26 cellular contexts compared by ENCODE assay signal in the genomic region with DNA sequence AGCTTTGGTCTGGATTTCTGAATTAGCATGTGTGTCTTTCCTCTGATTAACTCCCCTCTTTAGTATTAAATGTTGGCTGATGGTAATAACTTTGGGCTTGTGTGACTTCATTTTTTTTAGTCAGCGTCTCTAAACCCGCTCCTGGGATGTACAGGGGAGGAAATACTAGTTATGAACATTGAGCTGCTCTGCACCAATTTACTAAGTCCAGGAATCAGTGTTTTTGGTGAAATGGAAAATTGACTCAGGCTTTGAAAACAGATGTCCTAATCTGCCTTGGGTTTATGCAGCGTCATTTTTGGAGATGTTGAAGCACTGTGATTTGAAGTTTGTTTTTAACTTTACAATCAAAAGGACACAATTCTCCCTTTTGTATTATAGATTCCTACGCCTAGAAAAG. TPM values are rescaled to one million over a fixed set of nuclear protein-coding genes. Genes with fewer than 3 reads are reported as not detected.
DNase-seq lines count a peak whose midpoint lies in the region; ATAC-seq, FAIRE-seq and TF ChIP-seq lines count a peak whose summit lies in the region.
"Had no signal": no experiment of that assay in that cellular context is flagged by ENCODE, and none has a peak within 500 bp of the region (broad histone marks: within the 10 kb centered on the region; RNA-seq: fewer than 3 reads in every experiment).

No MANE protein-coding gene starts in this region.

- WGBS in GM12878 (ENCODE audit: insufficient coverage, insufficient replicate concordance, low lambda C conversion rate, missing lambda C conversion rate), result 94% methylated on average over 4 of the region's 4 CpGs

- no peaks in the 10 kb centered on the region for H3K36me3 Mint-ChIP-seq in natural killer cell treated with Interleukin-12 subunit alpha and Interleukin-12 subunit beta and Interleukin-15 and Interleukin-18, amount 100 ng/mL, for 72 hours
- no peaks in the 10 kb centered on the region for H3K36me3 Mint-ChIP-seq in natural killer cell
- peaks cover 9% of the 10 kb centered on the region for H3K36me3 Mint-ChIP-seq in memory B cell

- no peaks in the 10 kb centered on the region for H3K9me3 Mint-ChIP-seq in natural killer cell treated with Interleukin-12 subunit alpha and Interleukin-12 subunit beta and Interleukin-15 and Interleukin-18, amount 100 ng/mL, for 72 hours
- no peaks in the 10 kb centered on the region for H3K9me3 Mint-ChIP-seq in natural killer cell
- H3K9me3 Mint-ChIP-seq in memory B cell, result no peaks in the 10 kb centered on the region
- H3K9me3 Mint-ChIP-seq: activated T-helper 1 cell treated with anti-CD3 and anti-CD28 coated beads, Interleukin-12 subunit alpha, Interleukin-12 subunit beta, Interleukin-2, Interleukin-4 antibody, amounts not matched to agents 30 ng/mL and 10 ng/mL and 1 ng/mL, durations not matched to agents 14 hours and 24 hours and 36 hours; naive thymus-derived CD8-positive, alpha-beta T cell had no signal

- H4K20me1 ChIP-seq in GM12878 (ENCODE audit: control insufficient read depth, insufficient read depth), result no peaks in the 10 kb centered on the region

- BruUV-seq in GM12878 (replicated peaks; lab: Mats Ljungman, UMichigan), result TSS peak; percentile 39

- H3K9ac ChIP-seq in GM12878 (ENCODE audit: control insufficient read depth, insufficient read depth, low read length), result no peak overlapping the region

- H3K4me1 ChIP-seq in GM12878 (ENCODE audit: control insufficient read depth, insufficient read depth, low read length), result no peaks in the 10 kb centered on the region
- H3K4me1 ChIP-seq: Caco-2 had no signal

- H3K27me3 ChIP-seq in GM12878 (replicated peaks in 1 of 2; ENCODE audit: control insufficient read depth in 2 of 2, insufficient read depth in 2 of 2, low read length in 1 of 2), result no peaks in the 10 kb centered on the region
- H3K27me3 ChIP-seq: BLaER1 treated with 17β-estradiol and CSF1 and Interleukin-3, amounts not matched to agents 10 nM and 100 nM; esophagus squamous epithelium; left lung had no signal

- H3K27ac ChIP-seq in GM12878 (ENCODE audit: control insufficient read depth, insufficient read depth), result no peak overlapping the region
- H3K27ac ChIP-seq: BLaER1 treated with 17β-estradiol and CSF1 and Interleukin-3, amounts not matched to agents 10 nM and 100 nM; esophagus squamous epithelium; left lung; VCaP had no signal

- ATAC-seq in natural killer cell treated with Interleukin-12 subunit alpha and Interleukin-12 subunit beta and Interleukin-15 and Interleukin-18, amount 100 ng/mL, for 72 hours, result no peak
- no peak for ATAC-seq in natural killer cell
- no peak for ATAC-seq in GM12878
- ATAC-seq in memory B cell (ENCODE audit: low read depth), result no peak
- no peak for ATAC-seq in stimulated activated naive CD8-positive, alpha-beta T cell treated with anti-CD3 and anti-CD28 coated beads, Interleukin-15, Interleukin-2, amounts not matched to agents 100 U/mL and 50 U/mL, for 24 hours
- no peak for ATAC-seq in HG02938 (IDR thresholded peaks at IDR 0.05; ENCODE audit: unreplicated experiment)
- ATAC-seq: left lung; naive thymus-derived CD8-positive, alpha-beta T cell; SK-N-SH treated with all-trans-retinoic acid at 6 μM for 48 hours had no signal

- no peak overlapping the region for H3K4me2 ChIP-seq in GM12878 (ENCODE audit: control insufficient read depth, insufficient read depth)
- H3K4me2 ChIP-seq: BLaER1 treated with 17β-estradiol and CSF1 and Interleukin-3, amounts not matched to agents 10 nM and 100 nM had no signal

- H3K27me3 Mint-ChIP-seq in natural killer cell treated with Interleukin-12 subunit alpha and Interleukin-12 subunit beta and Interleukin-15 and Interleukin-18, amount 100 ng/mL, for 72 hours, result no peaks in the 10 kb centered on the region
- no peaks in the 10 kb centered on the region for H3K27me3 Mint-ChIP-seq in natural killer cell (ENCODE audit: low read depth in 2 of 2)
- H3K27me3 Mint-ChIP-seq in memory B cell, result no peaks in the 10 kb centered on the region
- H3K27me3 Mint-ChIP-seq: naive thymus-derived CD8-positive, alpha-beta T cell had no signal

- H2AFZ ChIP-seq in GM12878 (ENCODE audit: control insufficient read depth, low read depth, low read length), result no peak overlapping the region

- POLR2A ChIA-PET in GM12878 (lab: Charles Lee), result no interaction called here

- H3K27ac Mint-ChIP-seq in natural killer cell treated with Interleukin-12 subunit alpha and Interleukin-12 subunit beta and Interleukin-15 and Interleukin-18, amount 100 ng/mL, for 72 hours, result peak overlapping the region; percentile 8 to 33
- H3K27ac Mint-ChIP-seq in natural killer cell (peak overlapping the region in 1 of 2 donors; percentile 15), memory B cell (peak overlapping the region; percentile 53)
- H3K27ac Mint-ChIP-seq: activated T-helper 1 cell treated with anti-CD3 and anti-CD28 coated beads, Interleukin-12 subunit alpha, Interleukin-12 subunit beta, Interleukin-2, Interleukin-4 antibody, amounts not matched to agents 30 ng/mL and 10 ng/mL and 1 ng/mL, durations not matched to agents 14 hours and 24 hours and 36 hours had no signal

- peaks cover 17 to 31% of the 10 kb centered on the region in 2 donors for H3K4me1 Mint-ChIP-seq in natural killer cell treated with Interleukin-12 subunit alpha and Interleukin-12 subunit beta and Interleukin-15 and Interleukin-18, amount 100 ng/mL, for 72 hours (ENCODE audit: low read depth in 2 of 2)
- H3K4me1 Mint-ChIP-seq in natural killer cell (peaks cover 37 to 48% of the 10 kb centered on the region in 2 donors), memory B cell (peaks cover 15% of the 10 kb centered on the region)

- no peak for DNase-seq in natural killer cell treated with Interleukin-12 subunit alpha and Interleukin-12 subunit beta and Interleukin-15 and Interleukin-18, amount 100 ng/mL, for 72 hours (ENCODE audit: low spot score)
- no peak for DNase-seq in natural killer cell
- DNase-seq in GM12878 (ENCODE audit: low read depth, low spot score), result no peak
- no peak for DNase-seq in memory B cell (ENCODE audit: low spot score in 2 of 2)
- no peak for DNase-seq in DMS114 treated with DMSO at 0.1 percent for 48 hours (lab: John Stamatoyannopoulos, UW; ENCODE audit: unreplicated experiment)
- no peak for DNase-seq in stimulated activated naive CD8-positive, alpha-beta T cell treated with anti-CD3 and anti-CD28 coated beads, Interleukin-15, Interleukin-2, amounts not matched to agents 100 U/mL and 50 U/mL, for 24 hours
- no peak for DNase-seq in SK-N-DZ (ENCODE audit: low spot score)
- DNase-seq: ACHN; activated CD4-positive, alpha-beta T cell treated with anti-CD3 and anti-CD28 coated beads, Interleukin-2, amount 50 U/mL, for 1 hour; activated naive CD4-positive, alpha-beta T cell treated with anti-CD3 and anti-CD28 coated beads, Interleukin-2, amount 50 U/mL, for 16 hours; Caco-2; cortex of kidney; DND-41; esophagus squamous epithelium; left lung; naive thymus-derived CD8-positive, alpha-beta T cell; NCI-H510A; small intestine; stimulated activated CD4-positive, alpha-beta T cell treated with anti-CD3 and anti-CD28 coated beads, Interleukin-1b, Interleukin-23, amount 100 ng/mL, for 48 hours; stimulated activated CD8-positive, alpha-beta memory T cell treated with anti-CD3 and anti-CD28 coated beads, Interleukin-4, amount 100 ng/mL, for 48 hours; trophoblast cell had no signal

- in situ Hi-C loops in GM12878 (cut with MboI), result no loop called here

- H3K79me2 ChIP-seq in GM12878 (ENCODE audit: control insufficient read depth, insufficient read depth, low read length), result no peaks in the 10 kb centered on the region; the same call in none of the 2 replicates

- TF ChIP-seq CTCF in natural killer cell (IDR thresholded peaks at IDR 0.05) (no peak), GM12878 (IDR thresholded peaks at IDR 0.05 in 2 of 3, conservative IDR thresholded peaks at IDR 0.05 in 1 of 3; ENCODE audit: control insufficient read depth in 2 of 3, extremely low read depth in 1 of 3, insufficient read depth in 1 of 3, low read depth in 3 of 3, low read length in 3 of 3) (no peak)

- no peak overlapping the region for H3K4me3 ChIP-seq in GM12878
- H3K4me3 ChIP-seq: BLaER1 treated with 17β-estradiol and CSF1 and Interleukin-3, amounts not matched to agents 10 nM and 100 nM; esophagus squamous epithelium; left lung had no signal

- no peak for FAIRE-seq in GM12878 (lab: Jason Lieb, UNC)
- FAIRE-seq: small intestine had no signal

- no peak for TF ChIP-seq POLR2A in GM12878 (IDR thresholded peaks at IDR 0.05; ENCODE audit: low read depth, low read length)

- no peak for TF ChIP-seq EP300 in GM12878 (IDR thresholded peaks at IDR 0.05; ENCODE audit: borderline replicate concordance in 1 of 2, control insufficient read depth in 1 of 2, low read depth in 2 of 2, low read length in 2 of 2)

- CTCF ChIA-PET in GM12878 (lab: Yijun Ruan, JAX), result interaction anchor here (1.0 to 1.6 kb wide), 5 partner anchors 23 to 130 kb away, joined by 3 to 4 read pairs (median 4); no protein-coding TSS in a partner anchor

- intact Hi-C loops in natural killer cell (cut with micrococcal nuclease) (no loop called here), GM12878 (cut with micrococcal nuclease; ENCODE audit: unreplicated experiment) (loop anchor here (5.0 kb wide), 1 partner anchor 41 kb away; no protein-coding TSS in a partner anchor)

- TF ChIP-seq RAD21 in GM12878 (IDR thresholded peaks at IDR 0.05; ENCODE audit: insufficient read depth, low read depth, low read length), result no peak

- SMC1A ChIA-PET in GM12878 (lab: Charles Lee; ENCODE audit: uncharacterized antibody, unreplicated experiment), result interaction anchor here (0.6 to 1.0 kb wide), 3 partner anchors 121 to 427 kb away, joined by 3 to 4 read pairs (median 4); no protein-coding TSS in a partner anchor

- H3K36me3 ChIP-seq in GM12878 (ENCODE audit: control insufficient read depth in 2 of 2, insufficient read depth in 2 of 2, low read length in 1 of 2), result no peaks in the 10 kb centered on the region; a peak in 2 of 4 replicates

- RAD21 ChIA-PET in GM12878 (lab: Charles Lee; ENCODE audit: unreplicated experiment), result interaction anchor here (0.7 kb wide), 1 partner anchor 49 kb away, joined by 3 read pairs; no protein-coding TSS in a partner anchor

- H3K9me3 ChIP-seq in GM12878 (replicated peaks; ENCODE audit: control insufficient read depth, insufficient read depth, low read length), result no peaks in the 10 kb centered on the region
- H3K9me3 ChIP-seq: BLaER1 treated with 17β-estradiol and CSF1 and Interleukin-3, amounts not matched to agents 10 nM and 100 nM; Caco-2; esophagus squamous epithelium; left lung had no signal

- no peak overlapping the region for H3K4me3 Mint-ChIP-seq in natural killer cell treated with Interleukin-12 subunit alpha and Interleukin-12 subunit beta and Interleukin-15 and Interleukin-18, amount 100 ng/mL, for 72 hours
- H3K4me3 Mint-ChIP-seq in natural killer cell (no peak overlapping the region), memory B cell (no peak overlapping the region)
- H3K4me3 Mint-ChIP-seq: activated T-helper 1 cell treated with anti-CD3 and anti-CD28 coated beads, Interleukin-12 subunit alpha, Interleukin-12 subunit beta, Interleukin-2, Interleukin-4 antibody, amounts not matched to agents 30 ng/mL and 10 ng/mL and 1 ng/mL, durations not matched to agents 14 hours and 24 hours and 36 hours; naive thymus-derived CD8-positive, alpha-beta T cell had no signal

RNA-seq across cellular contexts. Expression of gene WIPF2, which starts 22.3 kb away (rescaled TPM):
- 10 to 100 TPM; 32.4 to 34.6 TPM for total RNA-seq in natural killer cell treated with Interleukin-12 subunit alpha and Interleukin-12 subunit beta and Interleukin-15 and Interleukin-18, amount 100 ng/mL, for 72 hours
- total RNA-seq in natural killer cell (10 to 100 TPM; 43.2 to 47.4 (median 43.9) TPM), GM12878 (2014; rRNA removed) (4.2 and 4.8 TPM in 2 replicates), GM12878 (2014; rRNA removed; fragmentation: Illumina TruSeq; extraction: Trizol) (4.3 and 5.5 TPM in 2 replicates), GM12878 (2021) (16.6 and 20.8 TPM in 2 replicates)
- 12.3 and 13.2 TPM in 2 replicates for total RNA-seq in GM12878 (2013; cell fraction: nucleolus; rRNA removed)
- polyA plus RNA-seq in GM12878 (2011; ENCODE audit: low read depth), result 8.5 TPM
- polyA plus RNA-seq in GM12878 (2011; rRNA removed) (4.4 and 7.9 TPM in 2 replicates), GM12878 (2014; fragmentation: Illumina TruSeq; extraction: Trizol) (10.8 and 11.1 TPM in 2 replicates), GM12878 (2014; fragmentation: Nextera tagmentation; extraction: Ambion mirVana) (1 to 10 TPM; 4.2 to 5.5 TPM), GM12878 (2014; rRNA removed) (6.3 and 7.1 TPM in 2 replicates), GM12878 (2016; fragmentation: Nextera tagmentation; extraction: Ambion mirVana) (10 to 100 TPM in 1 of 2 experiments, 1 to 10 TPM in 1; 9.8 to 12.7 TPM)
- polyA plus RNA-seq in GM12878 (2011; cell fraction: cytosol; rRNA removed), result 5.0 and 5.3 TPM in 2 replicates
- 4.6 and 6.1 TPM in 2 replicates for polyA plus RNA-seq in GM12878 (2011; cell fraction: nucleus; rRNA removed)
- 10.7 and 14.7 TPM in 2 replicates for polyA plus RNA-seq in GM12878 (2012)
- polyA minus RNA-seq in GM12878 (2011; rRNA and poly(A)+ RNA removed), result 6.2 and 6.9 TPM in 2 replicates
- polyA minus RNA-seq in GM12878 (2011; cell fraction: cytosol; rRNA and poly(A)+ RNA removed), result 3.6 TPM in 2 replicates
- polyA minus RNA-seq in GM12878 (2011; cell fraction: nucleus; rRNA and poly(A)+ RNA removed), result 3.3 and 3.6 TPM in 2 replicates
- 4.7 and 4.9 TPM in 2 replicates for polyA plus RNA-seq in SK-N-DZ (2014; cell fraction: cytosol; rRNA removed)
- polyA plus RNA-seq in SK-N-DZ (2014; cell fraction: nucleus; rRNA removed), result 2.4 and 2.8 TPM in 2 replicates

RNA-seq across cellular contexts. Expression of gene CDC6, which starts 46.2 kb away (rescaled TPM):
- total RNA-seq in natural killer cell treated with Interleukin-12 subunit alpha and Interleukin-12 subunit beta and Interleukin-15 and Interleukin-18, amount 100 ng/mL, for 72 hours, result 100 to 1,000 TPM in 1 of 2 donors, 10 to 100 TPM in 1; 79.2 to 172 TPM
- total RNA-seq in natural killer cell, result 1 to 10 TPM; 3.4 to 4.9 (median 3.8) TPM
- total RNA-seq in GM12878 (2013; cell fraction: nucleolus; rRNA removed), result 25.9 and 32.3 TPM in 2 replicates
- 39.0 and 43.8 TPM in 2 replicates for total RNA-seq in GM12878 (2014; rRNA removed)
- total RNA-seq in GM12878 (2014; rRNA removed; fragmentation: Illumina TruSeq; extraction: Trizol), result 46.8 and 53.0 TPM in 2 replicates
- 47.7 and 52.0 TPM in 2 replicates for total RNA-seq in GM12878 (2021)
- 20.0 TPM for polyA plus RNA-seq in GM12878 (2011; ENCODE audit: low read depth)
- 43.1 and 48.5 TPM in 2 replicates for polyA plus RNA-seq in GM12878 (2011; rRNA removed)
- 18.9 and 20.1 TPM in 2 replicates for polyA plus RNA-seq in GM12878 (2011; cell fraction: cytosol; rRNA removed)
- polyA plus RNA-seq in GM12878 (2011; cell fraction: nucleus; rRNA removed), result 18.7 and 26.9 TPM in 2 replicates
- 18.9 and 19.5 TPM in 2 replicates for polyA plus RNA-seq in GM12878 (2012)
- polyA plus RNA-seq in GM12878 (2014; fragmentation: Illumina TruSeq; extraction: Trizol), result 54.4 and 59.6 TPM in 2 replicates
- 10 to 100 TPM; 13.3 to 18.6 TPM for polyA plus RNA-seq in GM12878 (2014; fragmentation: Nextera tagmentation; extraction: Ambion mirVana)
- 25.9 and 26.3 TPM in 2 replicates for polyA plus RNA-seq in GM12878 (2014; rRNA removed)
- polyA plus RNA-seq in GM12878 (2016; fragmentation: Nextera tagmentation; extraction: Ambion mirVana), result 10 to 100 TPM; 59.3 to 60.9 TPM
- 15.8 and 24.1 TPM in 2 replicates for polyA minus RNA-seq in GM12878 (2011; rRNA and poly(A)+ RNA removed)
- 9.6 and 10.5 TPM in 2 replicates for polyA minus RNA-seq in GM12878 (2011; cell fraction: cytosol; rRNA and poly(A)+ RNA removed)
- polyA minus RNA-seq in GM12878 (2011; cell fraction: nucleus; rRNA and poly(A)+ RNA removed), result 12.3 and 28.6 TPM in 2 replicates
- polyA plus RNA-seq in SK-N-DZ (2014; cell fraction: cytosol; rRNA removed), result 87.3 and 102 TPM in 2 replicates
- 47.1 and 49.5 TPM in 2 replicates for polyA plus RNA-seq in SK-N-DZ (2014; cell fraction: nucleus; rRNA removed)

Comparison
In these comparisons a context has a peak if more than half of its experiments do, and no peak if none do; other contexts are left out.
1. RNA of gene CDC6, which starts 46.2 kb away (total RNA-seq): 79.2 to 172 TPM in natural killer cell treated with Interleukin-12 subunit alpha and Interleukin-12 subunit beta and Interleukin-15 and Interleukin-18, amount 100 ng/mL, for 72 hours and 25.9 to 53.0 TPM in GM12878; 3.4 to 4.9 TPM in natural killer cell; every median in the first group is over 4 times any median in the second.